ENCODE assay signal across 11 cellular contexts in genomic region chr7:128792471-128793183, GRCh38. TPM values are rescaled to one million over a fixed set of nuclear protein-coding genes. Genes with fewer than 3 reads are reported as not detected.
DNase-seq lines count a peak whose midpoint lies in the region; ATAC-seq and TF ChIP-seq lines count a peak whose summit lies in the region.
"Had no signal": no experiment of that assay in that cellular context is flagged by ENCODE, and none has a peak within 500 bp of the region (broad histone marks: within the 10 kb centered on the region; RNA-seq: fewer than 3 reads in every experiment).

No MANE protein-coding gene starts in this region.

- H3K27me3 Mint-ChIP-seq in activated CD8-positive, alpha-beta T cell treated with anti-CD3 and anti-CD28 coated beads, Interleukin-2, amount 10 ng/mL, durations not matched to agents 7 days and 5 days (ENCODE audit: low read depth) = peaks cover 18% of the 10 kb centered on the region

- DNase-seq in AG09309 (ENCODE audit: low read depth) (no peak), medulla oblongata (ENCODE audit: extremely low spot score) (peak; percentile 57), NCI-H2107 (lab: John Stamatoyannopoulos, UW) (no peak), 8988T (no peak)
- DNase-seq in activated CD8-positive, alpha-beta T cell treated with anti-CD3 and anti-CD28 coated beads, Interleukin-2, amount 10 ng/mL, durations not matched to agents 7 days and 5 days = no peak
- no peak for DNase-seq in stimulated activated CD4-positive, alpha-beta T cell treated with anti-CD3 and anti-CD28 coated beads, Interleukin-15, amount 100 ng/mL, for 24 hours
- DNase-seq in stimulated activated CD4-positive, alpha-beta T cell treated with anti-CD3 and anti-CD28 coated beads, Interleukin-4, amount 100 ng/mL, for 4 hours = no peak
- DNase-seq: spleen had no signal

- H3K4me2 ChIP-seq in DOHH2 (ENCODE audit: low read length) = peak overlapping the region; percentile 91

- no peaks in the 10 kb centered on the region for H3K9me3 ChIP-seq in DOHH2 (ENCODE audit: control insufficient read depth, insufficient read depth, low read length)
- H3K9me3 ChIP-seq: spleen had no signal

- H3K36me3 Mint-ChIP-seq in activated CD8-positive, alpha-beta T cell treated with anti-CD3 and anti-CD28 coated beads, Interleukin-2, amount 10 ng/mL, durations not matched to agents 7 days and 5 days (ENCODE audit: low read depth) = no peaks in the 10 kb centered on the region

- no peak for TF ChIP-seq CTCF in AG09309 (IDR thresholded peaks at IDR 0.05; ENCODE audit: control insufficient read depth, insufficient read depth, low read depth, low read length, missing control alignments)
- peak; percentile 20 for TF ChIP-seq CTCF in DOHH2 (IDR thresholded peaks at IDR 0.05; ENCODE audit: low read depth, low read length, poor library complexity, severe bottlenecking)

- H3K4me1 Mint-ChIP-seq in activated CD8-positive, alpha-beta T cell treated with anti-CD3 and anti-CD28 coated beads, Interleukin-2, amount 10 ng/mL, durations not matched to agents 7 days and 5 days (ENCODE audit: low read depth) = peaks cover 16% of the 10 kb centered on the region

- no peaks in the 10 kb centered on the region for H3K9me3 Mint-ChIP-seq in activated CD8-positive, alpha-beta T cell treated with anti-CD3 and anti-CD28 coated beads, Interleukin-2, amount 10 ng/mL, durations not matched to agents 7 days and 5 days (ENCODE audit: insufficient read depth)

- POLR2A ChIA-PET in activated CD8-positive, alpha-beta T cell treated with anti-CD3 and anti-CD28 coated beads, Interleukin-2, amount 10 ng/mL, durations not matched to agents 7 days and 5 days (lab: Charles Lee) = interaction anchor here (0.6 kb wide), 1 partner anchor 87 kb away, joined by 3 read pairs; no protein-coding TSS in a partner anchor

- H4K20me1 ChIP-seq in DOHH2 (ENCODE audit: control insufficient read depth, insufficient read depth, low read depth, low read length) = no peaks in the 10 kb centered on the region

- no peak overlapping the region for H3K27ac ChIP-seq in DOHH2 (ENCODE audit: low read depth, low read length)

- no peaks in the 10 kb centered on the region for H3K9me2 ChIP-seq in DOHH2 (replicated peaks; ENCODE audit: control insufficient read depth, low read length)

- no peak for ATAC-seq in activated CD8-positive, alpha-beta T cell treated with anti-CD3 and anti-CD28 coated beads, Interleukin-2, amount 10 ng/mL, durations not matched to agents 7 days and 5 days

- peaks cover 9% of the 10 kb centered on the region; the same call in 1 of the 2 replicates for H3K36me3 ChIP-seq in DOHH2 (ENCODE audit: control insufficient read depth, low read length)
- H3K36me3 ChIP-seq: spleen had no signal

- peaks cover 26% of the 10 kb centered on the region for H3K27me3 ChIP-seq in DOHH2 (ENCODE audit: control insufficient read depth, low read length)

- H3K4me3 Mint-ChIP-seq in activated CD8-positive, alpha-beta T cell treated with anti-CD3 and anti-CD28 coated beads, Interleukin-2, amount 10 ng/mL, durations not matched to agents 7 days and 5 days = peak overlapping the region; percentile 26

- H3K27ac Mint-ChIP-seq in activated CD8-positive, alpha-beta T cell treated with anti-CD3 and anti-CD28 coated beads, Interleukin-2, amount 10 ng/mL, durations not matched to agents 7 days and 5 days = no peak overlapping the region

- peaks cover 4% of the 10 kb centered on the region; the same call in 1 of the 2 replicates for H3K79me2 ChIP-seq in DOHH2 (ENCODE audit: control insufficient read depth, low read length)

- peaks cover 26% of the 10 kb centered on the region for H3K4me1 ChIP-seq in DOHH2 (ENCODE audit: control insufficient read depth, low read length)

- H3K4me3 ChIP-seq in AG09309 (ENCODE audit: control insufficient read depth, low read depth, low read length) (peak overlapping the region; percentile 95; the same call in 1 of the 2 replicates), DOHH2 (ENCODE audit: low read length) (peak overlapping the region; percentile 86; the same call in 1 of the 2 replicates)

- CTCF ChIA-PET in activated CD8-positive, alpha-beta T cell treated with anti-CD3 and anti-CD28 coated beads, Interleukin-2, amount 10 ng/mL, durations not matched to agents 7 days and 5 days (lab: Charles Lee) = no interaction called here

- no peaks in the 10 kb centered on the region for H3F3A ChIP-seq in DOHH2 (ENCODE audit: control insufficient read depth, insufficient read depth)

RNA-seq across cellular contexts. Expression of gene CCDC136, which starts 0.9 kb away (rescaled TPM):
- total RNA-seq in activated CD8-positive, alpha-beta T cell treated with anti-CD3 and anti-CD28 coated beads, Interleukin-2, amount 10 ng/mL, durations not matched to agents 7 days and 5 days = 1 to 10 TPM; 5.6 to 8.9 TPM

RNA-seq across cellular contexts. Expression of gene OPN1SW, which starts 17.0 kb away (rescaled TPM):
- not detected for total RNA-seq in activated CD8-positive, alpha-beta T cell treated with anti-CD3 and anti-CD28 coated beads, Interleukin-2, amount 10 ng/mL, durations not matched to agents 7 days and 5 days
- total RNA-seq: bronchial epithelial cell, spleen, ureter had no signal

RNA-seq across cellular contexts. Expression of gene FLNC, which starts 37.6 kb away (rescaled TPM):
- not detected for total RNA-seq in activated CD8-positive, alpha-beta T cell treated with anti-CD3 and anti-CD28 coated beads, Interleukin-2, amount 10 ng/mL, durations not matched to agents 7 days and 5 days

RNA-seq across cellular contexts. Expression of gene CALU, which starts 53.5 kb away (rescaled TPM):
- 10 to 100 TPM; 34.8 to 35.5 TPM for total RNA-seq in activated CD8-positive, alpha-beta T cell treated with anti-CD3 and anti-CD28 coated beads, Interleukin-2, amount 10 ng/mL, durations not matched to agents 7 days and 5 days
